ENCODE assay signal across 8 cellular contexts in genomic region chrX:14029425-14030247, GRCh38. TPM values are rescaled to one million over a fixed set of nuclear protein-coding genes. Genes with fewer than 3 reads are reported as not detected.
DNase-seq lines count a peak whose midpoint lies in the region; ATAC-seq and TF ChIP-seq lines count a peak whose summit lies in the region.

Gene GEMIN8 (minus strand): TSS chrX:14029892. CDS start chrX:14021478, 8,414 bp downstream.

- H3K4me3 ChIP-seq in adipocyte (ENCODE audit: low read length) (peak within 1 kb of the TSS; percentile 90), heart left ventricle (peak within 1 kb of the TSS; percentile 34 to 97 (median 70))

- DNase-seq in GM10266 (ENCODE audit: extremely low spot score) = peak; percentile 68
- DNase-seq in NCI-H1105 treated with DMSO at 0.1 percent for 48 hours (lab: John Stamatoyannopoulos, UW) = peak; percentile 86
- peak; percentile 86 for DNase-seq in T follicular helper cell (ENCODE audit: low read depth)
- DNase-seq in adipocyte (ENCODE audit: low read depth) = peak; percentile 91
- peak; percentile 85 to 92 (median 90) for DNase-seq in heart left ventricle
- DNase-seq in posterior cingulate gyrus = peak; percentile 74 to 98 (median 82)
- DNase-seq in type B pancreatic cell (ENCODE audit: extremely low spot score, unreplicated experiment) = peak; percentile 87

- no peak for TF ChIP-seq CTCF in GM10266 (IDR thresholded peaks at IDR 0.05; ENCODE audit: control insufficient read depth, insufficient read depth, low read depth, missing control alignments)
- TF ChIP-seq CTCF in heart left ventricle (IDR thresholded peaks at IDR 0.05) = no peak
- no peak for TF ChIP-seq CTCF in type B pancreatic cell (conservative IDR thresholded peaks at IDR 0.05)

- peak within 1 kb of the TSS; percentile 93 for H3K27ac Mint-ChIP-seq in type B pancreatic cell

- H3K36me3 ChIP-seq in adipocyte (ENCODE audit: control insufficient read depth, insufficient read depth, low read length, severe bottlenecking) (no peaks in the 10 kb centered on the region), heart left ventricle (no peaks in the 10 kb centered on the region)

- no peaks in the 10 kb centered on the region for H3K4me1 Mint-ChIP-seq in type B pancreatic cell (ENCODE audit: unreplicated experiment)

- intact Hi-C loops in heart left ventricle (cut with DNase I) = loop anchor here (2.0 to 10.0 kb wide), 17 partner anchors 125 to 1075 kb away; partner anchors contain the start of gene TCEANC (in 1 of the 10)
- intact Hi-C loops in posterior cingulate gyrus (cut with DNase I) = loop anchor here (1.0 to 5.0 kb wide), 3 partner anchors 131 to 376 kb away; partner anchors contain the start of gene TCEANC

- H3K27ac ChIP-seq in heart left ventricle = peak within 1 kb of the TSS; percentile 40 to 89 (median 84)

- 0 to 7% (median 2%) methylated on average over 46 to 71 of the region's 71 CpGs for WGBS in heart left ventricle, 4 donors

- H3K4me1 ChIP-seq in adipocyte (ENCODE audit: control insufficient read depth, insufficient read depth, low read length) (peaks cover 31% of the 10 kb centered on the region), heart left ventricle (peaks cover 0 to 30% (median 13%) of the 10 kb centered on the region in 12 donors)

- no peaks in the 10 kb centered on the region for H3K9me3 Mint-ChIP-seq in type B pancreatic cell

- no peaks in the 10 kb centered on the region for H3K27me3 Mint-ChIP-seq in type B pancreatic cell

- peak in 1 of 2 donors; percentile 53 for TF ChIP-seq POLR2A in heart left ventricle (IDR thresholded peaks at IDR 0.05)

- ATAC-seq in HG02623 (IDR thresholded peaks at IDR 0.05; ENCODE audit: unreplicated experiment) (peak; percentile 80), heart left ventricle (peak; percentile 94 to 99 (median 98))

- peak within 1 kb of the TSS; percentile 93 for H3K4me3 Mint-ChIP-seq in type B pancreatic cell

- H3K9ac ChIP-seq in adipocyte (ENCODE audit: low read length) = peak within 1 kb of the TSS; percentile 96

- H3K27me3 ChIP-seq in adipocyte (replicated peaks; ENCODE audit: control insufficient read depth, insufficient read depth, low read length) (no peaks in the 10 kb centered on the region), heart left ventricle (peaks cover 0 to 24% (median 0%) of the 10 kb centered on the region in 9 donors)

- no peaks in the 10 kb centered on the region for H3K9me3 ChIP-seq in adipocyte (ENCODE audit: control insufficient read depth, low read length)
- no peaks in the 10 kb centered on the region for H3K9me3 ChIP-seq in heart left ventricle

- no peaks in the 10 kb centered on the region for H3K36me3 Mint-ChIP-seq in type B pancreatic cell

RNA-seq across cellular contexts. Expression of gene GEMIN8, which starts in this region (rescaled TPM):
- total RNA-seq in heart left ventricle (10 to 100 TPM; 10.3 to 16.3 (median 13.5) TPM), type B pancreatic cell (ENCODE audit: low replicate concordance) (18.7 and 19.8 TPM in 2 replicates)
- polyA plus RNA-seq in heart left ventricle = 10 to 100 TPM; 11.9 to 14.3 TPM

Comparison
In these comparisons a context has a peak if more than half of its experiments do, and no peak if none do; other contexts are left out.
1. Peak in every context shown above with its lines: DNase-seq, ATAC-seq, H3K4me3 ChIP-seq and H3K27ac ChIP-seq.